Comparison of ENCODE assay signal across 32 cellular contexts in the genomic region with DNA sequence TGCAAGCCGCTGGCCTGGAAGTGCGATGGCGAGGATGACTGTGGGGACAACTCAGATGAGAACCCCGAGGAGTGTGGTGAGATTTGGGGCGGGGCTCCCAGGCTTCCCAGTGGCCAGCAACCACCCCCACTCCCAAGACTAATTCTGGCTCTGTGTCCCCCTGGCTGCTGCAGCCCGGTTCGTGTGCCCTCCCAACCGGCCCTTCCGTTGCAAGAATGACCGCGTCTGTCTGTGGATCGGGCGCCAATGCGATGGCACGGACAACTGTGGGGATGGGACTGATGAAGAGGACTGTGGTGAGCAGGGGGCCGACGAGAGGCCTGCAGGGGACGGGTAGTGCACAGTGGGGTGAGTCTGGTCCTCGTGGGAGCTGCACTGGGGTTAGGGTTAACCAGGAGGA. TPM values are rescaled to one million over a fixed set of nuclear protein-coding genes. Genes with fewer than 3 reads are reported as not detected.
"Had no signal": no experiment of that assay in that cellular context is flagged by ENCODE, and none has a peak within 500 bp of the region (broad histone marks: within the 10 kb centered on the region; RNA-seq: fewer than 3 reads in every experiment).

No MANE protein-coding gene starts in this region.

- H3K4me3 ChIP-seq: left lung, lower lobe of right lung, pancreas, prostate gland, sigmoid colon, spleen, suprapubic skin, thoracic aorta, tibial artery, uterus had no signal

- H3K4me1 ChIP-seq: left lung, lower lobe of right lung, pancreas, prostate gland, sigmoid colon, spleen, suprapubic skin, tibial artery, uterus had no signal

- ATAC-seq: left colon; left lung; lower lobe of right lung; naive thymus-derived CD8-positive, alpha-beta T cell; pancreas; right cardiac atrium; stimulated activated effector memory CD8-positive, alpha-beta T cell treated with anti-CD3 and anti-CD28 coated beads, Interleukin-12 subunit alpha, Interleukin-12 subunit beta, amount 100 ng/mL, for 72 hours had no signal

- H3K27me3 ChIP-seq: left lung, pancreas, sigmoid colon, spleen, suprapubic skin, tibial artery, uterus had no signal

- H3K27ac ChIP-seq: left lung, lower lobe of right lung, pancreas, prostate gland, sigmoid colon, spleen, suprapubic skin, thoracic aorta, tibial artery, uterus had no signal

- H3K36me3 ChIP-seq: pancreas, uterus had no signal

- DNase-seq: hypothalamus; immature natural killer cell; kidney; left colon; left lung; lower lobe of right lung; mammary epithelial cell; mesenchymal stem cell; naive thymus-derived CD8-positive, alpha-beta T cell; nucleus accumbens; pancreas; posterior cingulate gyrus; retina; sigmoid colon; small intestine; spleen; stimulated activated CD4-positive, alpha-beta T cell treated with anti-CD3 and anti-CD28 coated beads, Interleukin-4, amount 100 ng/mL, for 24 hours; stimulated activated naive CD4-positive, alpha-beta T cell; uterus had no signal

- FAIRE-seq: islet of Langerhans, kidney, pancreas, small intestine had no signal

- H3K9me3 ChIP-seq: left lung, lower lobe of right lung, pancreas, prostate gland, sigmoid colon, spleen, suprapubic skin, thoracic aorta, tibial artery, uterus had no signal

RNA-seq across cellular contexts. Expression of a gene that starts 12.1 kb away (rescaled TPM):
- total RNA-seq: left colon, liver, lower lobe of right lung, sigmoid colon, subcutaneous adipose tissue, ureter had no signal
- polyA plus RNA-seq: immature natural killer cell; naive thymus-derived CD8-positive, alpha-beta T cell had no signal

RNA-seq across cellular contexts. Expression of a gene that starts 46.5 kb away (rescaled TPM):
- polyA plus RNA-seq: immature natural killer cell; naive thymus-derived CD8-positive, alpha-beta T cell had no signal

RNA-seq across cellular contexts. Expression of a gene that starts 57.0 kb away (rescaled TPM):
- total RNA-seq: kidney; left colon; left lung; liver; lower lobe of right lung; mammary epithelial cell; mucosa of gallbladder; naive thymus-derived CD8-positive, alpha-beta T cell; osteoblast; pancreas; prostate gland; right cardiac atrium; sigmoid colon; spleen; subcutaneous adipose tissue; suprapubic skin; thoracic aorta; ureter; uterus had no signal
- polyA plus RNA-seq: immature natural killer cell; liver; mammary epithelial cell; naive thymus-derived CD8-positive, alpha-beta T cell; neural cell; pancreas; right cardiac atrium; sigmoid colon; spleen had no signal
